Comparison of ENCODE assay signal across 9 cellular contexts in the genomic region with DNA sequence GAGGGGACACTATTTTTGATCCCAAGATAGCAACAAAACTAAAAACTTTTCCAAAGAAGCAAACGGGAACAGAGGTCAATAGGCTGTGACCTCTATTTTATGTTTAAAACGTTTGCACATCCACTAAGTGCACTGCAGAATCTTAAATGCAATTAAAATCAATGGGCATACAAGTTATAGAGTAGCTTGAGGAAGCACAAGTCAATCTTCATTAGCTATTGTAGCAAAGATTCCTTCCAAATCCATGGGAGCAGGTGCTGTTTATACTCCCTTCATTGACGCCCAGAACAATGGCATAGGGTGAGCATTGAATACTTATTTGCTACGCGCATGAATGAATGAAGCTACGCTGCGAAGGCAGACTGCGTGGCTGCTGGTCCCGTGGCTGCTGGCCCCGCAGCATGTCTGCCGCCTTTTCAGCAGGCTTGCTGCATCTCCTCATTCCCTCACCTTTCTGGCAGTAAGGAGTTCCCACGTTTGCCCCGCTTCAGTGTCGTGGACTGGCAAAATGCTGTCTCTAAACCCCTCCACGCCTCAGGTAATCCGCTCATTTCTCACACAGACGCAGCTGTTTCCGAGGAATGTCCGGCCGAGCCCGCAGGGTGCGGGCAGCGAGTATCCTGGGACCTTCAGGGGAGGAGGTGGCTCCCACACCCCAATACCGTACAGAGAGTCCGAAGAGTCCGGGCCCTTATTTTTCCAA. TPM values are rescaled to one million over a fixed set of nuclear protein-coding genes. Genes with fewer than 3 reads are reported as not detected.
DNase-seq lines count a peak whose midpoint lies in the region; ATAC-seq and TF ChIP-seq lines count a peak whose summit lies in the region.
"Had no signal": no experiment of that assay in that cellular context is flagged by ENCODE, and none has a peak within 500 bp of the region (broad histone marks: within the 10 kb centered on the region; RNA-seq: fewer than 3 reads in every experiment).

No MANE protein-coding gene starts in this region.

- TF ChIP-seq POLR2A in gastrocnemius medialis (IDR thresholded peaks at IDR 0.05) = no peak

- in situ Hi-C loops in gastrocnemius medialis (cut with MboI; ENCODE audit: low sequenced_read_pairs in 4 of 4) = no loop called here

- peaks cover 33% of the 10 kb centered on the region for H3K27me3 ChIP-seq in H7 (ENCODE audit: control insufficient read depth, insufficient read depth, low read length)
- peaks cover 14% of the 10 kb centered on the region for H3K27me3 ChIP-seq in RWPE2 (ENCODE audit: insufficient read depth, poor library complexity, severe bottlenecking)
- H3K27me3 ChIP-seq in iPS DF 6.9 (ENCODE audit: control insufficient read depth, insufficient read depth, low read length) = peaks cover 12% of the 10 kb centered on the region
- peaks cover 8 to 37% (median 35%) of the 10 kb centered on the region in 3 donors for H3K27me3 ChIP-seq in gastrocnemius medialis

- H3K4me3 ChIP-seq in H7 (ENCODE audit: insufficient read depth, low read depth, low read length) (peak overlapping the region; percentile 40), RWPE2 (ENCODE audit: severe bottlenecking) (peak overlapping the region; percentile 34), iPS DF 6.9 (ENCODE audit: low read length) (peak overlapping the region; percentile 17; the same call in 1 of the 2 replicates), gastrocnemius medialis (peak overlapping the region; percentile 11 to 57 (median 44))

- intact Hi-C loops in gastrocnemius medialis (cut with DNase I; ENCODE audit: low total_unique reads) = no loop called here

- ATAC-seq in RWPE2 (ENCODE audit: low read depth) = peak; percentile 36
- ATAC-seq in gastrocnemius medialis = peak in 1 of 2 donors; percentile 14

- H3K36me3 ChIP-seq in H7 (replicated peaks; ENCODE audit: control insufficient read depth, insufficient read depth, low read length) = no peaks in the 10 kb centered on the region
- no peaks in the 10 kb centered on the region for H3K36me3 ChIP-seq in RWPE2 (ENCODE audit: low read depth)
- H3K36me3 ChIP-seq in iPS DF 6.9 (ENCODE audit: control insufficient read depth, insufficient read depth, low read length) = no peaks in the 10 kb centered on the region
- H3K36me3 ChIP-seq in gastrocnemius medialis = no peaks in the 10 kb centered on the region

- peaks cover 18% of the 10 kb centered on the region for H3K4me1 ChIP-seq in RWPE2 (ENCODE audit: insufficient read depth, poor library complexity, severe bottlenecking)
- H3K4me1 ChIP-seq in iPS DF 6.9 (ENCODE audit: control insufficient read depth, insufficient read depth, low read length) = 0 out of 2 replicates have a peak, but pooled peaks cover 2% of the 10 kb centered on the region
- H3K4me1 ChIP-seq in gastrocnemius medialis = peaks cover 0 to 5% of the 10 kb centered on the region in 2 donors

- H3K27ac ChIP-seq in RWPE2 (ENCODE audit: poor library complexity, severe bottlenecking) (no peak overlapping the region), iPS DF 6.9 (ENCODE audit: low read length) (no peak overlapping the region), gastrocnemius medialis (no peak overlapping the region)

- TF ChIP-seq CTCF in RWPE2 (IDR thresholded peaks at IDR 0.05; ENCODE audit: poor library complexity, severe bottlenecking) (no peak), gastrocnemius medialis (IDR thresholded peaks at IDR 0.05 in 4 of 5, conservative IDR thresholded peaks at IDR 0.05 in 1 of 5) (no peak)

- WGBS in iPS DF 6.9 (ENCODE audit: insufficient coverage, insufficient read length) = no CpG with 5 or more reads among the region's 26 CpGs

- H3K9me3 ChIP-seq in RWPE2 (ENCODE audit: severe bottlenecking) (peaks cover 2% of the 10 kb centered on the region), iPS DF 6.9 (ENCODE audit: control insufficient read depth, insufficient read depth, low read length) (no peaks in the 10 kb centered on the region), gastrocnemius medialis (no peaks in the 10 kb centered on the region)

- no peak for DNase-seq in H7
- peak; percentile 47 for DNase-seq in RWPE2 (ENCODE audit: low spot score)
- DNase-seq in iPS DF 6.9 (ENCODE audit: low read depth, low spot score) = no peak
- DNase-seq in gastrocnemius medialis = no peak
- DNase-seq in effector CD8-positive, alpha-beta T cell (lab: John Stamatoyannopoulos, UW) = no peak
- DNase-seq in NCI-H2196 treated with DMSO at 0.1 percent for 48 hours (lab: John Stamatoyannopoulos, UW; ENCODE audit: unreplicated experiment) = no peak
- DNase-seq in activated CD4-positive, alpha-beta T cell treated with anti-CD3 and anti-CD28 coated beads, Interleukin-2, amount 50 U/mL, for 4 hours = no peak
- DNase-seq in stimulated activated CD4-positive, alpha-beta T cell treated with anti-CD3 and anti-CD28 coated beads, Interleukin-12 subunit alpha, Interleukin-12 subunit beta, amount 100 ng/mL, for 4 hours = no peak
- DNase-seq: naive B cell had no signal

RNA-seq across cellular contexts. Expression of a gene that starts 0.8 kb away (rescaled TPM):
- total RNA-seq in H7 (2014; rRNA removed; shearing (Covaris generic)) = not detected in 2 replicates
- under 1 TPM in 1 of 4 donors, not detected in 3; 0.32 TPM for total RNA-seq in gastrocnemius medialis
